17 cellular contexts compared by ENCODE assay signal in genomic region chr10:28737096-28737495, GRCh38. TPM values are rescaled to one million over a fixed set of nuclear protein-coding genes. Genes with fewer than 3 reads are reported as not detected.
A peak's percentile ranks its signal among the peaks of the same experiment; 100 is the strongest.
DNase-seq lines count a peak whose midpoint lies in the region; ATAC-seq and TF ChIP-seq lines count a peak whose summit lies in the region.
"Had no signal": no experiment of that assay in that cellular context is flagged by ENCODE, and none has a peak within 500 bp of the region (broad histone marks: within the 10 kb centered on the region; RNA-seq: fewer than 3 reads in every experiment).

No MANE protein-coding gene starts in this region.

- WGBS in testis, 2 donors = 62 to 63% methylated on average over 2 of the region's 2 CpGs

- ATAC-seq in HG03565 (IDR thresholded peaks at IDR 0.05; ENCODE audit: unreplicated experiment) = no peak
- ATAC-seq: CD8-positive, alpha-beta T cell; GM12878 had no signal

- H3K4me1 ChIP-seq in testis = peaks cover 3% of the 10 kb centered on the region
- H3K4me1 ChIP-seq: HAP-1 had no signal

- H3K27me3 ChIP-seq in testis = no peaks in the 10 kb centered on the region
- H3K27me3 ChIP-seq: BLaER1 treated with 17β-estradiol and CSF1 and Interleukin-3, amounts not matched to agents 10 nM and 100 nM had no signal

- intact Hi-C loops in testis (cut with DNase I; ENCODE audit: low total_unique reads) = no loop called here

- TF ChIP-seq POLR2A in testis (IDR thresholded peaks at IDR 0.05) = no peak

- H3K27ac ChIP-seq in testis = no peak overlapping the region
- H3K27ac ChIP-seq: BLaER1 treated with 17β-estradiol and CSF1 and Interleukin-3, amounts not matched to agents 10 nM and 100 nM had no signal

- H3K4me3 ChIP-seq in testis = no peak overlapping the region
- H3K4me3 ChIP-seq: BLaER1 treated with 17β-estradiol and CSF1 and Interleukin-3, amounts not matched to agents 10 nM and 100 nM; GM12878; HAP-1 had no signal

- H3K36me3 ChIP-seq in testis (ENCODE audit: low read depth, missing control alignments) = no peaks in the 10 kb centered on the region
- H3K36me3 ChIP-seq: HAP-1 had no signal

- no peaks in the 10 kb centered on the region for H3K9me3 ChIP-seq in testis

- no peak for TF ChIP-seq CTCF in testis (IDR thresholded peaks at IDR 0.05)

- DNase-seq in Ammon's horn (ENCODE audit: low spot score) = peak; percentile 10
- peak; percentile 10 for DNase-seq in foreskin melanocyte
- DNase-seq in midbrain (lab: John Stamatoyannopoulos, UW) = peak; percentile 12
- peak; percentile 44 for DNase-seq in testis
- DNase-seq in NCI-H2227 (lab: John Stamatoyannopoulos, UW; ENCODE audit: unreplicated experiment) = no peak
- no peak for DNase-seq in activated CD4-positive, alpha-beta T cell treated with anti-CD3 and anti-CD28 coated beads, Interleukin-2, amount 50 U/mL, for 1 hour
- DNase-seq: 8988T; CD8-positive, alpha-beta T cell; COR-L47; DMS 273 treated with DMSO at 0.1 percent for 48 hours; DMS53; DND-41; EL had no signal

RNA-seq across cellular contexts. Expression of gene BAMBI, which starts 59.8 kb away (rescaled TPM):
- 10 to 100 TPM; 49.7 to 59.6 TPM for total RNA-seq in testis
- polyA plus RNA-seq in testis (ENCODE audit: insufficient read depth, low read depth, low replicate concordance) = 24.4 TPM

Comparison
In these comparisons a context has a peak if more than half of its experiments do, and no peak if none do; other contexts are left out.
1. DNase-seq: peak in Ammon's horn (single experiment), foreskin melanocyte (single experiment), midbrain (single experiment) and testis (single experiment); none in NCI-H2227 (single experiment) and activated CD4-positive, alpha-beta T cell treated with anti-CD3 and anti-CD28 coated beads, Interleukin-2, amount 50 U/mL, for 1 hour (single experiment).